15 cellular contexts compared by ENCODE assay signal in genomic region chr6:104689551-104690205, GRCh38.
DNase-seq lines count a peak whose midpoint lies in the region; FAIRE-seq and TF ChIP-seq lines count a peak whose summit lies in the region.
"Had no signal": no experiment of that assay in that cellular context is flagged by ENCODE, and none has a peak within 500 bp of the region (broad histone marks: within the 10 kb centered on the region; RNA-seq: fewer than 3 reads in every experiment).

No MANE protein-coding gene starts in this region.

- H3K4me1 ChIP-seq in esophagus muscularis mucosa, result no peaks in the 10 kb centered on the region
- H3K4me1 ChIP-seq: BLaER1, prostate gland had no signal

- TF ChIP-seq EP300 in esophagus muscularis mucosa (IDR thresholded peaks at IDR 0.05), result no peak

- intact Hi-C loops in esophagus muscularis mucosa (cut with DNase I), result no loop called here

- TF ChIP-seq POLR2A in esophagus muscularis mucosa (IDR thresholded peaks at IDR 0.05; ENCODE audit: low read depth), result no peak

- no peak overlapping the region for H3K27ac ChIP-seq in esophagus muscularis mucosa (replicated peaks in 1 of 4)
- H3K27ac ChIP-seq: BLaER1, prostate gland had no signal

- no peak overlapping the region for H3K4me3 ChIP-seq in cardiac fibroblast (replicated peaks in 1 of 2; ENCODE audit: low read depth in 2 of 2, low read length in 2 of 2)
- H3K4me3 ChIP-seq in esophagus muscularis mucosa, result no peak overlapping the region
- H3K4me3 ChIP-seq: BLaER1, prostate gland had no signal

- TF ChIP-seq CTCF in D721Med (IDR thresholded peaks at IDR 0.05; ENCODE audit: insufficient read depth, missing control alignments) (no peak), cardiac fibroblast (IDR thresholded peaks at IDR 0.05; ENCODE audit: low read depth, low read length) (no peak), esophagus muscularis mucosa (IDR thresholded peaks at IDR 0.05) (no peak)

- WGBS in esophagus muscularis mucosa, result 70% methylated on average over 3 of the region's 3 CpGs

- peak; percentile 99 for FAIRE-seq in D721Med (lab: Jason Lieb, UNC)

- H3K9me3 ChIP-seq in esophagus muscularis mucosa, result no peaks in the 10 kb centered on the region
- H3K9me3 ChIP-seq: BLaER1, prostate gland had no signal

- no peaks in the 10 kb centered on the region for H3K27me3 ChIP-seq in esophagus muscularis mucosa
- H3K27me3 ChIP-seq: BLaER1 had no signal

- peak; percentile 32 for DNase-seq in D721Med (ENCODE audit: insufficient read length, low spot score)
- peak; percentile 70 for DNase-seq in M059J (ENCODE audit: low read depth)
- DNase-seq in cardiac fibroblast (ENCODE audit: low read depth in 2 of 2), result peak; percentile 57 to 62
- peak; percentile 78 for DNase-seq in kidney tubule cell (ENCODE audit: low spot score)
- no peak for DNase-seq in esophagus muscularis mucosa (ENCODE audit: extremely low spot score)
- DNase-seq in occipital lobe (lab: John Stamatoyannopoulos, UW), result no peak
- DNase-seq in NCI-H69 (lab: John Stamatoyannopoulos, UW), result no peak
- no peak for DNase-seq in DMS79 (lab: John Stamatoyannopoulos, UW)
- DNase-seq: activated naive CD8-positive, alpha-beta T cell treated with anti-CD3 and anti-CD28 coated beads, Interleukin-2, amount 10 ng/mL, durations not matched to agents 7 days and 5 days; midbrain; stimulated activated CD4-positive, alpha-beta T cell treated with anti-CD3 and anti-CD28 coated beads, Interleukin-2, amount 100 ng/mL, for 48 hours; stimulated activated naive B cell treated with anti-CD40 and anti-IgM and Interleukin-4, amounts not matched to agents 10 μg/mL and 1 μg/mL and 100 μg/mL, for 72 hours; T-helper 9 cell had no signal

- H3K36me3 ChIP-seq in esophagus muscularis mucosa, result no peaks in the 10 kb centered on the region
- H3K36me3 ChIP-seq: BLaER1, prostate gland had no signal

Comparison
In these comparisons a context has a peak if more than half of its experiments do, and no peak if none do; other contexts are left out.
1. DNase-seq: peak in D721Med (single experiment), M059J (single experiment), cardiac fibroblast (2 of 2) and kidney tubule cell (single experiment); none in esophagus muscularis mucosa (single experiment), occipital lobe (single experiment), NCI-H69 (single experiment) and DMS79 (single experiment).